ENCODE assay signal across 1 cellular context in the genomic region with DNA sequence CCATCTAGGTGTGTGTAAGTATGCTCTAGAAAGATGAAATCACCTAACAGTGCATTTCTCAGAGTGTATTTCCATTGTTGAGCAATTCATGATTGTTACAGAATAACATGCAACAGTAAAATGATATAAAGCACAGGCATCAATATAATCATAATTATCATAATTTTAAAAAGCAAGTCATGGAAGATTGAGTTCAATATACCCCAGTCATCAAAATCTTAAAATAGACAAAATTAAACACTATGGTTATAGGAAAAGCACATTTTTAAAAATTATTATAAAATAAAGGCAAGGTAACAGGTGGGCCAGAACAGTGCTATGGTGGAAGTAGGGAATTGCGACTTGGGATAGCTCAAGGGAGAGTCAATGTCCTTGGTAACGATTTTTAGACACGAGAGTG.
TF ChIP-seq lines count a peak whose summit lies in the region.

No MANE protein-coding gene starts in this region.

TF ChIP-seq in HepG2, 621 proteins besides CTCF, POLR2A, EP300 and RAD21 (continued from another document):
- TF ChIP-seq, protein P1, sequence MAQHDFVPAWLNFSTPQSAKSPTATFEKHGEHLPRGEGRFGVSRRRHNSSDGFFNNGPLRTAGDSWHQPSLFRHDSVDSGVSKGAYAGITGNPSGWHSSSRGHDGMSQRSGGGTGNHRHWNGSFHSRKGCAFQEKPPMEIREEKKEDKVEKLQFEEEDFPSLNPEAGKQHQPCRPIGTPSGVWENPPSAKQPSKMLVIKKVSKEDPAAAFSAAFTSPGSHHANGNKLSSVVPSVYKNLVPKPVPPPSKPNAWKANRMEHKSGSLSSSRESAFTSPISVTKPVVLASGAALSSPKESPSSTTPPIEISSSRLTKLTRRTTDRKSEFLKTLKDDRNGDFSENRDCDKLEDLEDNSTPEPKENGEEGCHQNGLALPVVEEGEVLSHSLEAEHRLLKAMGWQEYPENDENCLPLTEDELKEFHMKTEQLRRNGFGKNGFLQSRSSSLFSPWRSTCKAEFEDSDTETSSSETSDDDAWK (CRISPR knock-in tag; IDR thresholded peaks at IDR 0.05) = no peak
- TF ChIP-seq MAFF (IDR thresholded peaks at IDR 0.05; ENCODE audit: low read depth, low read length) = peak; percentile 51
